8 cellular contexts compared by ENCODE assay signal in the genomic region with DNA sequence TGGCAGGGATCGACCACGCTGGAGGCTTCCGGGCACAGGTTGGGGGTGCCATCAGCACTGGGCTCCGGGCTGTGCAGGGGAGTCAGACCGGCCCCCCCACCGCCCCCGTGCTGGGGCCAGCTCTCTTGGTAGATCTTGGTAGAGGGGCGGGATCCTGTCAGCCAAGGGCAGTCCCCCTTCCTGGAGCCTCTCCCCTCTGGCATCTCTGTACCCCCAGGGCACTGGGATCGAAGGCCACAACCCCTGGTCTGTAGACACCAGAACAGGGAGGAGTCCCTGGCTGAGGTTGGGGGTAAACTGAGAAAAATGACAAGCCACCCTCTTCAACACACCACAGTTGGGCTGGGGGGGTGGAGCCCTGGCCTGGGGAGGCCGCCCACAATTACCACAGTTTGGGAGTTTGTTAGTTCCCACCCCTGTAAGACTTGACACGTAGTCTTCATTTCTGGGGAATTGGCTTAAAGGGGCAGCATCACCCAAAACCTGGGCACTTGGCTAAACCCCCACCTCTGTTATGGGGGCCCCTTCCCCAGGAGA. TPM values are rescaled to one million over a fixed set of nuclear protein-coding genes. Genes with fewer than 3 reads are reported as not detected.
DNase-seq lines count a peak whose midpoint lies in the region; ATAC-seq, FAIRE-seq and TF ChIP-seq lines count a peak whose summit lies in the region.

No MANE protein-coding gene starts in this region.

- peak overlapping the region; percentile 61 for H3K4me3 ChIP-seq in lung

- TF ChIP-seq CTCF in brain (conservative IDR thresholded peaks at IDR 0.05) (no peak), lung (IDR thresholded peaks at IDR 0.05; ENCODE audit: control extremely low read depth, extremely low read depth) (no peak)

- H3K27ac Mint-ChIP-seq in brain, result peak overlapping the region in 2 of 5 experiments; percentile 64 to 72

- no peaks in the 10 kb centered on the region for H3K36me3 Mint-ChIP-seq in activated T-cell treated with anti-CD3 and anti-CD28 coated beads, Interleukin-2, amount 50 U/mL, for 4 hours (ENCODE audit: insufficient read depth)
- H3K36me3 Mint-ChIP-seq in brain, result peaks cover 13% of the 10 kb centered on the region

- H3K27ac ChIP-seq in lung (ENCODE audit: low read depth in 1 of 2, low read length in 1 of 2), result peak overlapping the region in 1 of 2 donors; percentile 18

- peaks cover 0 to 11% of the 10 kb centered on the region in 2 donors for H3K4me1 ChIP-seq in lung (ENCODE audit: control insufficient read depth in 2 of 2, insufficient read depth in 2 of 2, low read length in 2 of 2)

- no peaks in the 10 kb centered on the region for H3K27me3 ChIP-seq in lung (ENCODE audit: control insufficient read depth, insufficient read depth)

- FAIRE-seq in urothelium cell line (lab: Jason Lieb, UNC), result no peak

- ATAC-seq in activated T-cell treated with anti-CD3 and anti-CD28 coated beads, Interleukin-2, amount 50 U/mL, for 4 hours, result no peak
- ATAC-seq in lung (ENCODE audit: insufficient read depth, low FRiP score), result no peak

- 20 to 47% methylated on average over 11 of the region's 11 CpGs for WGBS in lung, 2 donors

- H3K9me3 ChIP-seq in lung (ENCODE audit: control insufficient read depth in 2 of 2, insufficient read depth in 1 of 2, low read length in 1 of 2), result no peaks in the 10 kb centered on the region

- H3K4me1 Mint-ChIP-seq in activated T-cell treated with anti-CD3 and anti-CD28 coated beads, Interleukin-2, amount 50 U/mL, for 4 hours (ENCODE audit: low read depth), result peaks cover 9% of the 10 kb centered on the region
- peaks cover 18% of the 10 kb centered on the region for H3K4me1 Mint-ChIP-seq in brain

- peaks cover 0 to 2% of the 10 kb centered on the region in 2 donors for H3K36me3 ChIP-seq in lung (ENCODE audit: control insufficient read depth in 2 of 2, insufficient read depth in 2 of 2, low read length in 2 of 2)

- no peak for DNase-seq in activated T-cell treated with anti-CD3 and anti-CD28 coated beads, Interleukin-2, amount 50 U/mL, for 4 hours
- DNase-seq in activated T-cell treated with anti-CD3 and anti-CD28 coated beads for 4 hours (no peak), lung (ENCODE audit: low spot score) (no peak), urothelium cell line (ENCODE audit: low spot score) (peak; percentile 37), HT-29 (ENCODE audit: low spot score) (no peak), NCI-H1436 (lab: John Stamatoyannopoulos, UW) (no peak)
- no peak for DNase-seq in effector CD4-positive, alpha-beta T cell

- H3K9me3 Mint-ChIP-seq in activated T-cell treated with anti-CD3 and anti-CD28 coated beads, Interleukin-2, amount 50 U/mL, for 4 hours, result no peaks in the 10 kb centered on the region
- peaks cover 0 to 3% (median 0%) of the 10 kb centered on the region in 5 experiments for H3K9me3 Mint-ChIP-seq in brain

- peak overlapping the region; percentile 37 for H3K4me3 Mint-ChIP-seq in activated T-cell treated with anti-CD3 and anti-CD28 coated beads, Interleukin-2, amount 50 U/mL, for 4 hours
- peak overlapping the region; percentile 76 to 83 (median 80) for H3K4me3 Mint-ChIP-seq in brain

- peaks cover 18% of the 10 kb centered on the region for H3K27me3 Mint-ChIP-seq in activated T-cell treated with anti-CD3 and anti-CD28 coated beads, Interleukin-2, amount 50 U/mL, for 4 hours (ENCODE audit: low read depth)
- peaks cover 3% of the 10 kb centered on the region for H3K27me3 Mint-ChIP-seq in brain

RNA-seq across cellular contexts. Expression of a gene that starts 0.9 kb away (rescaled TPM):
- total RNA-seq in activated T-cell treated with anti-CD3 and anti-CD28 coated beads, Interleukin-2, amount 50 U/mL, for 4 hours, result under 1 TPM; 0.30 to 0.63 (median 0.34) TPM
- polyA plus RNA-seq in brain (ENCODE audit: insufficient read depth, low read depth, low replicate concordance), result 15.9 TPM
- 10 to 100 TPM; 17.9 to 27.5 TPM for total RNA-seq in lung
- polyA plus RNA-seq in lung, result 10 to 100 TPM in 1 of 2 donors, 1 to 10 TPM in 1; 6.0 to 10.7 TPM
- 0.25 TPM in 1 of 2 replicates, not detected in the other for total RNA-seq in HT-29 (2014; rRNA removed; shearing (Covaris generic))

RNA-seq across cellular contexts. Expression of a gene that starts 34.3 kb away (rescaled TPM):
- 10 to 100 TPM; 54.1 to 58.5 (median 56.0) TPM for total RNA-seq in activated T-cell treated with anti-CD3 and anti-CD28 coated beads, Interleukin-2, amount 50 U/mL, for 4 hours
- polyA plus RNA-seq in brain (ENCODE audit: insufficient read depth, low read depth, low replicate concordance), result 74.2 TPM
- total RNA-seq in lung, result 10 to 100 TPM; 31.3 to 34.4 TPM
- polyA plus RNA-seq in lung, result 10 to 100 TPM; 13.4 to 21.4 TPM
- 34.2 and 36.0 TPM in 2 replicates for total RNA-seq in HT-29 (2014; rRNA removed; shearing (Covaris generic))

RNA-seq across cellular contexts. Expression of a gene that starts 50.4 kb away (rescaled TPM):
- total RNA-seq in activated T-cell treated with anti-CD3 and anti-CD28 coated beads, Interleukin-2, amount 50 U/mL, for 4 hours, result 100 to 1,000 TPM in 2 of 3 donors, 10 to 100 TPM in 1; 93.3 to 106 (median 104) TPM
- polyA plus RNA-seq in brain (ENCODE audit: insufficient read depth, low read depth, low replicate concordance) (93.0 TPM), lung (10 to 100 TPM; 35.1 to 65.6 TPM)
- 10 to 100 TPM; 57.1 to 67.2 TPM for total RNA-seq in lung
- 95.2 and 102 TPM in 2 replicates for total RNA-seq in HT-29 (2014; rRNA removed; shearing (Covaris generic))

Comparison
In these comparisons a context has a peak if more than half of its experiments do, and no peak if none do; other contexts are left out.
1. RNA of a gene that starts 0.9 kb away (total RNA-seq): 17.9 to 27.5 TPM in lung; 0.30 to 0.63 TPM in activated T-cell treated with anti-CD3 and anti-CD28 coated beads, Interleukin-2, amount 50 U/mL, for 4 hours and 0.25 TPM in HT-29; every median in the first group is over 10 times any median in the second.